1 cellular context compared by ENCODE assay signal in genomic region chr13:30027569-30028455, GRCh38.
TF ChIP-seq lines count a peak whose summit lies in the region.

No MANE protein-coding gene starts in this region.

TF ChIP-seq in IMR-90, 13 proteins besides CTCF, POLR2A, EP300 and RAD21:
- TF ChIP-seq CEBPB (IDR thresholded peaks at IDR 0.05; ENCODE audit: low read depth, low read length) (peak; percentile 25; the same call in 1 of the 2 replicates), ELK1 (IDR thresholded peaks at IDR 0.05; ENCODE audit: borderline replicate concordance, low read depth, low read length) (no peak), MAZ (IDR thresholded peaks at IDR 0.05; ENCODE audit: borderline replicate concordance, low read depth, low read length) (no peak), CHD1 (IDR thresholded peaks at IDR 0.05; ENCODE audit: low read depth, low read length) (no peak)
